In genomic region chr10:14608381-14609001, GRCh38 we compare ENCODE assay signal across 12 cellular contexts.
A peak's percentile ranks its signal among the peaks of the same experiment; 100 is the strongest.
DNase-seq lines count a peak whose midpoint lies in the region; ATAC-seq and TF ChIP-seq lines count a peak whose summit lies in the region.
"Had no signal": no experiment of that assay in that cellular context is flagged by ENCODE, and none has a peak within 500 bp of the region (broad histone marks: within the 10 kb centered on the region; RNA-seq: fewer than 3 reads in every experiment).

No MANE protein-coding gene starts in this region.

- peak; percentile 12 for DNase-seq in NCI-H1694 (lab: John Stamatoyannopoulos, UW)
- no peak for DNase-seq in NCI-H1694 treated with DMSO at 0.1 percent for 48 hours (lab: John Stamatoyannopoulos, UW)
- peak; percentile 63 for DNase-seq in UCSD-AML1 (lab: John Stamatoyannopoulos, UW; ENCODE audit: unreplicated experiment)
- no peak for DNase-seq in activated CD4-positive, CD25-positive, alpha-beta regulatory T cell treated with anti-CD3 and anti-CD28 coated beads, Interleukin-2, amount 50 U/mL, for 72 hours
- no peak for DNase-seq in activated CD8-positive, alpha-beta T cell treated with anti-CD3 and anti-CD28 coated beads for 36 hours
- DNase-seq in NCI-H1105 (lab: John Stamatoyannopoulos, UW), result no peak
- DNase-seq: activated effector memory CD4-positive, alpha-beta T cell treated with anti-CD3 and anti-CD28 coated beads, Interleukin-2, amount 50 U/mL, for 16 hours; IMR-90; mesendoderm; SHP77 had no signal

- H3K27me3 Mint-ChIP-seq in stimulated activated memory B cell treated with anti-CD40 and anti-IgM and Interleukin-4, amounts not matched to agents 10 μg/mL and 1 μg/mL and 100 μg/mL, for 72 hours, result no peaks in the 10 kb centered on the region
- H3K27me3 Mint-ChIP-seq in activated CD8-positive, alpha-beta T cell treated with anti-CD3 and anti-CD28 coated beads for 36 hours, result no peaks in the 10 kb centered on the region

- no peak for TF ChIP-seq CTCF in activated CD8-positive, alpha-beta T cell treated with anti-CD3 and anti-CD28 coated beads for 36 hours (IDR thresholded peaks at IDR 0.05)

- H3K4me1 Mint-ChIP-seq in stimulated activated memory B cell treated with anti-CD40 and anti-IgM and Interleukin-4, amounts not matched to agents 10 μg/mL and 1 μg/mL and 100 μg/mL, for 72 hours, result peaks cover 52% of the 10 kb centered on the region
- peaks cover 43% of the 10 kb centered on the region for H3K4me1 Mint-ChIP-seq in activated CD8-positive, alpha-beta T cell treated with anti-CD3 and anti-CD28 coated beads for 36 hours (ENCODE audit: low read depth)

- no peaks in the 10 kb centered on the region for H3K9me3 Mint-ChIP-seq in stimulated activated memory B cell treated with anti-CD40 and anti-IgM and Interleukin-4, amounts not matched to agents 10 μg/mL and 1 μg/mL and 100 μg/mL, for 72 hours
- peaks cover 1% of the 10 kb centered on the region for H3K9me3 Mint-ChIP-seq in activated CD8-positive, alpha-beta T cell treated with anti-CD3 and anti-CD28 coated beads for 36 hours

- peak overlapping the region; percentile 90 for H3K27ac Mint-ChIP-seq in stimulated activated memory B cell treated with anti-CD40 and anti-IgM and Interleukin-4, amounts not matched to agents 10 μg/mL and 1 μg/mL and 100 μg/mL, for 72 hours
- no peak overlapping the region for H3K27ac Mint-ChIP-seq in activated CD8-positive, alpha-beta T cell treated with anti-CD3 and anti-CD28 coated beads for 36 hours

- no peaks in the 10 kb centered on the region for H3K36me3 Mint-ChIP-seq in stimulated activated memory B cell treated with anti-CD40 and anti-IgM and Interleukin-4, amounts not matched to agents 10 μg/mL and 1 μg/mL and 100 μg/mL, for 72 hours
- peaks cover under 1% of the 10 kb centered on the region for H3K36me3 Mint-ChIP-seq in activated CD8-positive, alpha-beta T cell treated with anti-CD3 and anti-CD28 coated beads for 36 hours (ENCODE audit: low read depth)

- CTCF ChIA-PET in activated CD8-positive, alpha-beta T cell treated with anti-CD3 and anti-CD28 coated beads for 36 hours (lab: Charles Lee), result interaction anchor here (1.0 to 1.1 kb wide), 3 partner anchors 8 to 56 kb away, joined by 3 to 4 read pairs (median 4); no protein-coding TSS in a partner anchor

- H3K4me3 Mint-ChIP-seq in stimulated activated memory B cell treated with anti-CD40 and anti-IgM and Interleukin-4, amounts not matched to agents 10 μg/mL and 1 μg/mL and 100 μg/mL, for 72 hours, result peak overlapping the region; percentile 29
- no peak overlapping the region for H3K4me3 Mint-ChIP-seq in activated CD8-positive, alpha-beta T cell treated with anti-CD3 and anti-CD28 coated beads for 36 hours

- intact Hi-C loops in activated CD8-positive, alpha-beta T cell treated with anti-CD3 and anti-CD28 coated beads for 36 hours (cut with micrococcal nuclease), result no loop called here

- POLR2A ChIA-PET in activated CD8-positive, alpha-beta T cell treated with anti-CD3 and anti-CD28 coated beads for 36 hours (lab: Charles Lee), result interaction anchor here (1.0 to 1.3 kb wide), 3 partner anchors 20 to 72 kb away, joined by 3 read pairs; no protein-coding TSS in a partner anchor

- ATAC-seq in HG03196 (IDR thresholded peaks at IDR 0.05; ENCODE audit: unreplicated experiment), result peak; percentile 27
- ATAC-seq in stimulated activated memory B cell treated with anti-CD40 and anti-IgM and Interleukin-4, amounts not matched to agents 10 μg/mL and 1 μg/mL and 100 μg/mL, for 72 hours, result peak; percentile 80
- no peak for ATAC-seq in activated CD8-positive, alpha-beta T cell treated with anti-CD3 and anti-CD28 coated beads for 36 hours

Comparison
In these comparisons a context has a peak if more than half of its experiments do, and no peak if none do; other contexts are left out.
1. DNase-seq: peak in NCI-H1694 (single experiment) and UCSD-AML1 (single experiment); none in NCI-H1694 treated with DMSO at 0.1 percent for 48 hours (single experiment), activated CD4-positive, CD25-positive, alpha-beta regulatory T cell treated with anti-CD3 and anti-CD28 coated beads, Interleukin-2, amount 50 U/mL, for 72 hours (single experiment), activated CD8-positive, alpha-beta T cell treated with anti-CD3 and anti-CD28 coated beads for 36 hours (single experiment) and NCI-H1105 (single experiment).